ENCODE assay signal across 8 cellular contexts in genomic region chr6:111482236-111482958, GRCh38. TPM values are rescaled to one million over a fixed set of nuclear protein-coding genes. Genes with fewer than 3 reads are reported as not detected.
DNase-seq lines count a peak whose midpoint lies in the region; ATAC-seq and TF ChIP-seq lines count a peak whose summit lies in the region.

No MANE protein-coding gene starts in this region.

- no peaks in the 10 kb centered on the region for H3K27me3 Mint-ChIP-seq in activated naive CD4-positive, alpha-beta T cell treated with anti-CD3 and anti-CD28 coated beads, Interleukin-2, amount 10 ng/mL, durations not matched to agents 7 days and 5 days
- H3K27me3 Mint-ChIP-seq in osteocyte (ENCODE audit: unreplicated experiment): no peaks in the 10 kb centered on the region

- POLR2A ChIA-PET in RWPE1 (lab: Yijun Ruan, JAX; ENCODE audit: low non-redundant PET): interaction anchor here (0.6 kb wide), 1 partner anchor 138 kb away, joined by 5 read pairs; no protein-coding TSS in a partner anchor

- H3K9me3 Mint-ChIP-seq in activated naive CD4-positive, alpha-beta T cell treated with anti-CD3 and anti-CD28 coated beads, Interleukin-2, amount 10 ng/mL, durations not matched to agents 7 days and 5 days: peaks cover 6% of the 10 kb centered on the region
- H3K9me3 Mint-ChIP-seq in osteocyte (ENCODE audit: unreplicated experiment): no peaks in the 10 kb centered on the region

- peaks cover 5% of the 10 kb centered on the region for H3K36me3 Mint-ChIP-seq in activated naive CD4-positive, alpha-beta T cell treated with anti-CD3 and anti-CD28 coated beads, Interleukin-2, amount 10 ng/mL, durations not matched to agents 7 days and 5 days
- peaks cover 5% of the 10 kb centered on the region for H3K36me3 Mint-ChIP-seq in osteocyte (ENCODE audit: unreplicated experiment)

- CTCF ChIA-PET in RWPE1 (lab: Yijun Ruan, JAX): no interaction called here
- CTCF ChIA-PET in activated naive CD4-positive, alpha-beta T cell treated with anti-CD3 and anti-CD28 coated beads, Interleukin-2, amount 10 ng/mL, durations not matched to agents 7 days and 5 days (lab: Charles Lee): no interaction called here

- peak overlapping the region; percentile 86 for H3K4me3 Mint-ChIP-seq in activated naive CD4-positive, alpha-beta T cell treated with anti-CD3 and anti-CD28 coated beads, Interleukin-2, amount 10 ng/mL, durations not matched to agents 7 days and 5 days
- peak overlapping the region; percentile 96 for H3K4me3 Mint-ChIP-seq in osteocyte (ENCODE audit: unreplicated experiment)

- ATAC-seq in GM19025 (IDR thresholded peaks at IDR 0.05; ENCODE audit: low read depth, unreplicated experiment): peak; percentile 18
- peak; percentile 17 for ATAC-seq in HG03342 (IDR thresholded peaks at IDR 0.05; ENCODE audit: unreplicated experiment)
- peak; percentile 26 for ATAC-seq in Right ventricle myocardium inferior

- DNase-seq in Ammon's horn (ENCODE audit: low spot score): peak; percentile 64
- peak; percentile 14 for DNase-seq in RWPE1 (ENCODE audit: low spot score)
- peak; percentile 70 for DNase-seq in activated naive CD4-positive, alpha-beta T cell treated with anti-CD3 and anti-CD28 coated beads, Interleukin-2, amount 10 ng/mL, durations not matched to agents 7 days and 5 days
- DNase-seq in Right ventricle myocardium inferior (ENCODE audit: missing footprints): peak; percentile 83
- no peak for DNase-seq in osteocyte (ENCODE audit: extremely low spot score, unreplicated experiment)
- no peak for DNase-seq in DMS153 treated with DMSO at 0.1 percent for 48 hours (lab: John Stamatoyannopoulos, UW; ENCODE audit: unreplicated experiment)

- peak overlapping the region; percentile 99 for H3K27ac Mint-ChIP-seq in activated naive CD4-positive, alpha-beta T cell treated with anti-CD3 and anti-CD28 coated beads, Interleukin-2, amount 10 ng/mL, durations not matched to agents 7 days and 5 days
- H3K27ac Mint-ChIP-seq in osteocyte (ENCODE audit: unreplicated experiment): peak overlapping the region; percentile 94

- intact Hi-C loops in Right ventricle myocardium inferior (cut with DNase I): loop anchor here (5.0 kb wide), 3 partner anchors 70 to 225 kb away; a partner anchor contains a TSS

- peaks cover 53% of the 10 kb centered on the region for H3K4me1 Mint-ChIP-seq in activated naive CD4-positive, alpha-beta T cell treated with anti-CD3 and anti-CD28 coated beads, Interleukin-2, amount 10 ng/mL, durations not matched to agents 7 days and 5 days
- peaks cover 59% of the 10 kb centered on the region for H3K4me1 Mint-ChIP-seq in osteocyte (ENCODE audit: unreplicated experiment)

- TF ChIP-seq CTCF in RWPE1 (conservative IDR thresholded peaks at IDR 0.05; ENCODE audit: low read depth): no peak
- TF ChIP-seq CTCF in osteocyte (IDR thresholded peaks at IDR 0.05): peak; percentile 7

- peak overlapping the region; percentile 99 for H3K27ac ChIP-seq in RWPE1

RNA-seq across cellular contexts. Expression of gene REV3L, which starts 0.6 kb away (rescaled TPM):
- total RNA-seq in Right ventricle myocardium inferior (16.7 TPM), osteocyte (26.4 and 29.4 TPM in 2 replicates)

Comparison
In these comparisons a context has a peak if more than half of its experiments do, and no peak if none do; other contexts are left out.
1. DNase-seq: peak in Ammon's horn (single experiment), RWPE1 (single experiment), activated naive CD4-positive, alpha-beta T cell treated with anti-CD3 and anti-CD28 coated beads, Interleukin-2, amount 10 ng/mL, durations not matched to agents 7 days and 5 days (single experiment) and Right ventricle myocardium inferior (single experiment); none in osteocyte (single experiment) and DMS153 treated with DMSO at 0.1 percent for 48 hours (single experiment).
2. Peak in every context shown above with its lines, with median percentiles within 50 percentile points of each other: ATAC-seq.